In the genomic region with DNA sequence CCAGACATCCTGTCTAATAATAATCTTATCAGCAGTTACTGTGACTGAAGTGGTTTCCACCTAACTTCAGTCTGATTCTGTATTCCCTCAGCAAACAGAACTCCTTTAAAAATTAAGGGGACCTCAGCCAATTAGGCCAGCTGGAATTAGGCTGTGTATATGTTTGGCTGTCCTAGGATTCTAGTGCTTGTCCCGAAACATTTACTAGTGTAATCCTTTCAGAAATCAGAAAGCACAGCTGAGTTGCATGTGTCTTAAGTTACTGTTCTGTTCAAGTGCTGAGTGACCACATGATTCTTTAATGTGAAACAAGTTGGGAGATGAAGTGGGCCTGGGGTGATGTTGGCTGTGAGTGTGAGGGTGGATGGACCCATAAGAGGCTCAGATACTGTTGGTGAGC, we compare ENCODE assay signal across 32 cellular contexts.
"Had no signal": no experiment of that assay in that cellular context is flagged by ENCODE, and none has a peak within 500 bp of the region (broad histone marks: within the 10 kb centered on the region; RNA-seq: fewer than 3 reads in every experiment).

No MANE protein-coding gene starts in this region.

- H3K9me3 Mint-ChIP-seq: nephron had no signal

- H3K4me3 Mint-ChIP-seq: nephron; stimulated activated naive CD8-positive, alpha-beta T cell treated with anti-CD3 and anti-CD28 coated beads, Interleukin-15, Interleukin-2, amounts not matched to agents 100 ng/mL and 50 ng/mL, for 24 hours had no signal

- H3K9me3 ChIP-seq: adrenal gland, body of pancreas, colonic mucosa, esophagus squamous epithelium, ovary, right lobe of liver, thyroid gland, upper lobe of left lung had no signal

- H2AFZ ChIP-seq: hepatocyte had no signal

- H3K27ac ChIP-seq: adrenal gland, body of pancreas, cardiac muscle cell, colonic mucosa, epithelial cell of prostate, esophagus squamous epithelium, hepatocyte, ovary, right lobe of liver, thyroid gland, upper lobe of left lung, VCaP had no signal

- H3K4me3 ChIP-seq: adrenal gland, body of pancreas, cardiac muscle cell, colonic mucosa, esophagus squamous epithelium, hepatocyte, ovary, right lobe of liver, thyroid gland, upper lobe of left lung had no signal

- H3K27ac Mint-ChIP-seq: nephron; progenitor cell of endocrine pancreas; stimulated activated naive CD8-positive, alpha-beta T cell treated with anti-CD3 and anti-CD28 coated beads, Interleukin-15, Interleukin-2, amounts not matched to agents 100 ng/mL and 50 ng/mL, for 24 hours had no signal

- H3K4me2 ChIP-seq: hepatocyte had no signal

- H3K27me3 Mint-ChIP-seq: stimulated activated naive CD8-positive, alpha-beta T cell treated with anti-CD3 and anti-CD28 coated beads, Interleukin-15, Interleukin-2, amounts not matched to agents 100 ng/mL and 50 ng/mL, for 24 hours had no signal

- H3K79me2 ChIP-seq: hepatocyte had no signal

- H3K27me3 ChIP-seq: adrenal gland, body of pancreas, cardiac muscle cell, colonic mucosa, esophagus squamous epithelium, hepatocyte, ovary, right lobe of liver, thyroid gland, upper lobe of left lung had no signal

- FAIRE-seq: endometrium, frontal cortex, TTC549 had no signal

- DNase-seq: activated CD4-positive, alpha-beta T cell treated with anti-CD3 and anti-CD28 coated beads for 48 hours; activated CD4-positive, alpha-beta T cell treated with anti-CD3 and anti-CD28 coated beads, Interleukin-2, amount 50 U/mL, for 48 hours; activated CD8-positive, alpha-beta memory T cell treated with anti-CD3 and anti-CD28 coated beads for 24 hours; activated gamma-delta T cell treated with Interleukin-2 at 50 U/mL for 16 hours; activated naive CD4-positive, alpha-beta T cell treated with anti-CD3 and anti-CD28 coated beads, Interleukin-2, amount 50 U/mL, for 16 hours; adrenal gland; aorta; body of pancreas; cerebellar nuclear complex; colonic mucosa; effector CD8-positive, alpha-beta T cell; esophagus squamous epithelium; glutamatergic neuron; islet precursor cell; mammary epithelial cell; ovary; right lobe of liver; stimulated activated CD4-positive, alpha-beta T cell treated with anti-CD3 and anti-CD28 coated beads, Interleukin-12 subunit alpha, Interleukin-12 subunit beta, amount 100 ng/mL, for 4 hours; stimulated activated CD4-positive, alpha-beta T cell treated with anti-CD3 and anti-CD28 coated beads, Interleukin-4, amount 100 ng/mL, for 1 hour; substantia nigra; thyroid gland; upper lobe of left lung had no signal

- H3K36me3 ChIP-seq: adrenal gland, cardiac muscle cell, colonic mucosa, esophagus squamous epithelium, ovary, right lobe of liver, thyroid gland, upper lobe of left lung had no signal

- H3K4me1 Mint-ChIP-seq: nephron had no signal

- H3K4me1 ChIP-seq: adrenal gland, body of pancreas, colonic mucosa, esophagus squamous epithelium, right lobe of liver, thyroid gland had no signal
